Comparison of ENCODE assay signal across 8 cellular contexts in genomic region chr1:25696643-25697042, GRCh38.
DNase-seq lines count a peak whose midpoint lies in the region; ATAC-seq and TF ChIP-seq lines count a peak whose summit lies in the region.
"Not testable (repeated sequence)": the region's sequence is repeated elsewhere in the genome, so short reads cannot be mapped to it uniquely, and the experiment has no call there.

No MANE protein-coding gene starts in this region.

- not testable (repeated sequence) for H3K79me2 ChIP-seq in ACC112 (ENCODE audit: control insufficient read depth, insufficient read depth, low read length, unreplicated experiment); hepatocyte; smooth muscle cell (ENCODE audit: low read depth)

- H3K4me1 ChIP-seq in ACC112 (ENCODE audit: control insufficient read depth, insufficient read depth, low read length, unreplicated experiment), result peaks cover 39% of the 10 kb centered on the region
- peaks cover 17 to 23% of the 10 kb centered on the region in 2 donors for H3K4me1 ChIP-seq in esophagus (ENCODE audit: control insufficient read depth in 2 of 2, insufficient read depth in 2 of 2, low read length in 1 of 2)
- peaks cover 39% of the 10 kb centered on the region for H3K4me1 ChIP-seq in hepatocyte (ENCODE audit: insufficient read depth)
- H3K4me1 ChIP-seq in smooth muscle cell (ENCODE audit: low read depth), result peaks cover 37% of the 10 kb centered on the region
- H3K4me1 ChIP-seq in uterus, result peaks cover 23 to 28% of the 10 kb centered on the region in 2 donors

- not testable (repeated sequence) for H3K9me2 ChIP-seq in hepatocyte (replicated peaks; ENCODE audit: insufficient read depth)

- not testable (repeated sequence) for TF ChIP-seq CTCF in brain (conservative IDR thresholded peaks at IDR 0.05); hepatocyte (IDR thresholded peaks at IDR 0.05; ENCODE audit: poor library complexity); smooth muscle cell (IDR thresholded peaks at IDR 0.05; ENCODE audit: borderline replicate concordance, insufficient read depth, poor library complexity, severe bottlenecking); uterus (IDR thresholded peaks at IDR 0.05)

- H3K27me3 ChIP-seq in ACC112 (ENCODE audit: insufficient read depth, low read length); esophagus (ENCODE audit: control insufficient read depth in 1 of 2, insufficient read depth in 2 of 2, low read length in 2 of 2); hepatocyte; smooth muscle cell (ENCODE audit: low read depth); uterus: not testable (repeated sequence)

- H3K27ac ChIP-seq in ACC112 (ENCODE audit: low read depth, low read length) (peak overlapping the region; percentile 88; the same call in 1 of the 2 replicates), esophagus (ENCODE audit: low read depth in 2 of 2, low read length in 1 of 2) (peak overlapping the region; percentile 58), hepatocyte (peak overlapping the region; percentile 80), smooth muscle cell (ENCODE audit: low read depth) (peak overlapping the region; percentile 94), uterus (peak overlapping the region; percentile 90)

- POLR2A ChIA-PET in naive thymus-derived CD8-positive, alpha-beta T cell (lab: Charles Lee), result interaction anchor here (1.9 to 2.5 kb wide), 2 partner anchors 20 to 80 kb away, joined by 10 read pairs; partner anchors contain the start of gene MAN1C1

- 85 to 86% methylated on average over 4 of the region's 4 CpGs for WGBS in esophagus, 2 donors
- 97% methylated on average over 4 of the region's 4 CpGs for WGBS in hepatocyte (ENCODE audit: low lambda C conversion rate, missing lambda C conversion rate)
- WGBS in smooth muscle cell (ENCODE audit: low lambda C conversion rate), result 94% methylated on average over 4 of the region's 4 CpGs

- not testable (repeated sequence) for ATAC-seq in activated T-cell treated with anti-CD3 and anti-CD28 coated beads, Interleukin-2, amount 50 U/mL, for 72 hours (replicated peaks in 1 of 2); naive thymus-derived CD8-positive, alpha-beta T cell

- H3K4me3 ChIP-seq in ACC112 (ENCODE audit: low read depth, low read length); esophagus (ENCODE audit: low read depth in 1 of 2, low read length in 2 of 2); hepatocyte; smooth muscle cell; uterus: not testable (repeated sequence)

- H3K4me2 ChIP-seq in hepatocyte, smooth muscle cell: not testable (repeated sequence)

- not testable (repeated sequence) for H3K9ac ChIP-seq in smooth muscle cell (ENCODE audit: low read depth)

- H3K36me3 ChIP-seq in ACC112 (ENCODE audit: insufficient read depth, low read length); esophagus (ENCODE audit: control insufficient read depth in 2 of 2, insufficient read depth in 2 of 2, low read length in 1 of 2); hepatocyte (replicated peaks; ENCODE audit: insufficient read depth, low read depth); smooth muscle cell (ENCODE audit: low read depth); uterus: not testable (repeated sequence)

- H3K9me3 Mint-ChIP-seq in activated T-cell treated with anti-CD3 and anti-CD28 coated beads, Interleukin-2, amount 50 U/mL, for 72 hours; brain; naive thymus-derived CD8-positive, alpha-beta T cell: not testable (repeated sequence)

- not testable (repeated sequence) for H3K9me3 ChIP-seq in esophagus (ENCODE audit: control insufficient read depth in 2 of 2, insufficient read depth in 1 of 2, low read depth in 1 of 2, low read length in 1 of 2); hepatocyte (ENCODE audit: low read depth); smooth muscle cell (replicated peaks; ENCODE audit: low read depth); uterus

- H3K27ac Mint-ChIP-seq in activated T-cell treated with anti-CD3 and anti-CD28 coated beads, Interleukin-2, amount 50 U/mL, for 72 hours, result peak overlapping the region; percentile 55
- peak overlapping the region; percentile 15 to 96 (median 91) for H3K27ac Mint-ChIP-seq in brain
- H3K27ac Mint-ChIP-seq in naive thymus-derived CD8-positive, alpha-beta T cell, result peak overlapping the region in 6 of 10 donors; percentile 54 to 87 (median 78)

- not testable (repeated sequence) for H2AFZ ChIP-seq in ACC112 (ENCODE audit: low read length, unreplicated experiment); hepatocyte; smooth muscle cell (ENCODE audit: low read depth)

- H3K36me3 Mint-ChIP-seq in activated T-cell treated with anti-CD3 and anti-CD28 coated beads, Interleukin-2, amount 50 U/mL, for 72 hours (ENCODE audit: insufficient read depth in 2 of 2); brain: not testable (repeated sequence)
- H3K36me3 Mint-ChIP-seq in naive thymus-derived CD8-positive, alpha-beta T cell, result peaks cover 0 to 21% (median 0%) of the 10 kb centered on the region in 3 donors

- TF ChIP-seq POLR2A in uterus (IDR thresholded peaks at IDR 0.05), result not testable (repeated sequence)

- not testable (repeated sequence) for DNase-seq in activated T-cell treated with anti-CD3 and anti-CD28 coated beads, Interleukin-2, amount 50 U/mL, for 72 hours; hepatocyte (ENCODE audit: low spot score); naive thymus-derived CD8-positive, alpha-beta T cell; smooth muscle cell (lab: John Stamatoyannopoulos, UW; ENCODE audit: unreplicated experiment); uterus

- not testable (repeated sequence) for H3K27me3 Mint-ChIP-seq in activated T-cell treated with anti-CD3 and anti-CD28 coated beads, Interleukin-2, amount 50 U/mL, for 72 hours (ENCODE audit: low read depth); brain; naive thymus-derived CD8-positive, alpha-beta T cell

- H3F3A ChIP-seq in smooth muscle cell (ENCODE audit: low read depth), result peaks cover 45% of the 10 kb centered on the region

- H4K20me1 ChIP-seq in hepatocyte (ENCODE audit: insufficient read depth, poor library complexity, severe bottlenecking); smooth muscle cell (ENCODE audit: low read depth): not testable (repeated sequence)

- intact Hi-C loops in uterus (cut with DNase I; ENCODE audit: low total_unique reads), result not testable (repeated sequence)

- peaks cover 58% of the 10 kb centered on the region for H3K4me1 Mint-ChIP-seq in activated T-cell treated with anti-CD3 and anti-CD28 coated beads, Interleukin-2, amount 50 U/mL, for 72 hours (ENCODE audit: low read depth)
- H3K4me1 Mint-ChIP-seq in brain, result peaks cover 75% of the 10 kb centered on the region
- H3K4me1 Mint-ChIP-seq in naive thymus-derived CD8-positive, alpha-beta T cell, result peaks cover 22 to 73% (median 40%) of the 10 kb centered on the region in 4 donors

- H3K4me3 Mint-ChIP-seq in activated T-cell treated with anti-CD3 and anti-CD28 coated beads, Interleukin-2, amount 50 U/mL, for 72 hours, result peak overlapping the region; percentile 43 to 64
- H3K4me3 Mint-ChIP-seq in brain, result not testable (repeated sequence)
- peak overlapping the region in 2 of 10 donors; percentile 11 to 31 for H3K4me3 Mint-ChIP-seq in naive thymus-derived CD8-positive, alpha-beta T cell
